Comparison of ENCODE assay signal across 8 cellular contexts in genomic region chr3:170179444-170179843, GRCh38. TPM values are rescaled to one million over a fixed set of nuclear protein-coding genes. Genes with fewer than 3 reads are reported as not detected.
A peak's percentile ranks its signal among the peaks of the same experiment; 100 is the strongest.
DNase-seq lines count a peak whose midpoint lies in the region; ATAC-seq, FAIRE-seq and TF ChIP-seq lines count a peak whose summit lies in the region.

No MANE protein-coding gene starts in this region.

- no peak for TF ChIP-seq RAD21 in HCT116 (IDR thresholded peaks at IDR 0.05; ENCODE audit: low read depth)

- no peaks in the 10 kb centered on the region for H3K9me3 ChIP-seq in HCT116 (ENCODE audit: control insufficient read depth in 1 of 2, insufficient read depth in 1 of 2, low read depth in 1 of 2, low read length in 2 of 2)
- no peaks in the 10 kb centered on the region for H3K9me3 ChIP-seq in kidney (ENCODE audit: control insufficient read depth in 1 of 2, low read length in 2 of 2)

- H3K4me1 Mint-ChIP-seq in activated naive CD8-positive, alpha-beta T cell treated with anti-CD3 and anti-CD28 coated beads, Interleukin-2, amount 10 ng/mL, durations not matched to agents 7 days and 5 days: peaks cover 29% of the 10 kb centered on the region
- H3K4me1 Mint-ChIP-seq in mesothelial cell of epicardium: peaks cover 25% of the 10 kb centered on the region

- peak overlapping the region; percentile 95 for H3K4me3 Mint-ChIP-seq in activated naive CD8-positive, alpha-beta T cell treated with anti-CD3 and anti-CD28 coated beads, Interleukin-2, amount 10 ng/mL, durations not matched to agents 7 days and 5 days
- H3K4me3 Mint-ChIP-seq in mesothelial cell of epicardium: peak overlapping the region; percentile 100

- no peak for TF ChIP-seq POLR2A in HCT116 (IDR thresholded peaks at IDR 0.05; ENCODE audit: borderline replicate concordance, extremely low read depth, insufficient read depth, insufficient read length)

- no peak for FAIRE-seq in frontal cortex (lab: Jason Lieb, UNC)
- no peak for FAIRE-seq in kidney (lab: Jason Lieb, UNC)

- no peaks in the 10 kb centered on the region for H4K20me1 ChIP-seq in HCT116 (ENCODE audit: insufficient read depth)

- H3K9ac ChIP-seq in HCT116 (ENCODE audit: low read length) (0 out of 2 replicates have a peak overlapping the region, but pooled peaks have one; percentile 89), kidney (ENCODE audit: low read length in 2 of 2) (peak overlapping the region in 1 of 2 donors; percentile 96)

- H3K9me3 Mint-ChIP-seq in activated naive CD8-positive, alpha-beta T cell treated with anti-CD3 and anti-CD28 coated beads, Interleukin-2, amount 10 ng/mL, durations not matched to agents 7 days and 5 days: no peaks in the 10 kb centered on the region
- H3K9me3 Mint-ChIP-seq in mesothelial cell of epicardium: no peaks in the 10 kb centered on the region

- H3K4me2 ChIP-seq in HCT116 (ENCODE audit: low read length): peak overlapping the region; percentile 96; the same call in 1 of the 2 replicates

- H3K9me2 ChIP-seq in HCT116 (ENCODE audit: insufficient read depth): no peaks in the 10 kb centered on the region

- POLR2A ChIA-PET in HCT116 (lab: Charles Lee): no interaction called here
- POLR2A ChIA-PET in activated naive CD8-positive, alpha-beta T cell treated with anti-CD3 and anti-CD28 coated beads, Interleukin-2, amount 10 ng/mL, durations not matched to agents 7 days and 5 days (lab: Charles Lee): interaction anchor here (1.3 to 2.6 kb wide), 3 partner anchors 9 to 178 kb away, joined by 4 to 27 read pairs (median 8); partner anchors contain the start of genes PRKCI and SKIL

- peaks cover 17 to 30% of the 10 kb centered on the region in 2 experiments; a peak in 3 of 4 replicates for H3K36me3 ChIP-seq in HCT116 (ENCODE audit: control insufficient read depth in 1 of 2, insufficient read depth in 2 of 2, low read length in 2 of 2)
- peaks cover 7 to 27% of the 10 kb centered on the region in 2 donors for H3K36me3 ChIP-seq in kidney (ENCODE audit: control insufficient read depth in 1 of 2, insufficient read depth in 2 of 2, low read length in 2 of 2)

- DNase-seq in HCT116 (ENCODE audit: low read depth, low spot score): no peak
- DNase-seq in activated naive CD8-positive, alpha-beta T cell treated with anti-CD3 and anti-CD28 coated beads, Interleukin-2, amount 10 ng/mL, durations not matched to agents 7 days and 5 days: no peak
- no peak for DNase-seq in mesothelial cell of epicardium (ENCODE audit: low spot score in 2 of 2, unreplicated experiment in 2 of 2)
- DNase-seq in frontal cortex (ENCODE audit: low spot score in 2 of 2): no peak
- no peak for DNase-seq in kidney
- no peak for DNase-seq in stimulated activated CD4-positive, alpha-beta T cell treated with anti-CD3 and anti-CD28 coated beads, Interleukin-4, amount 100 ng/mL, for 24 hours
- DNase-seq in central memory CD4-positive, alpha-beta T cell: no peak

- peaks cover 21% of the 10 kb centered on the region for H3K36me3 Mint-ChIP-seq in activated naive CD8-positive, alpha-beta T cell treated with anti-CD3 and anti-CD28 coated beads, Interleukin-2, amount 10 ng/mL, durations not matched to agents 7 days and 5 days
- peaks cover 19% of the 10 kb centered on the region for H3K36me3 Mint-ChIP-seq in mesothelial cell of epicardium

- intact Hi-C loops in HCT116 (cut with micrococcal nuclease): no loop called here
- intact Hi-C loops in kidney (cut with DNase I): no loop called here

- RAD21 ChIA-PET in HCT116 (lab: Charles Lee; ENCODE audit: low non-redundant PET in 1 of 2, low total read pairs in 2 of 2, uncharacterized antibody in 2 of 2, unreplicated experiment in 2 of 2): no interaction called here

- peaks cover 54% of the 10 kb centered on the region for H3K79me2 ChIP-seq in HCT116 (ENCODE audit: insufficient read depth, low read length)

- no peaks in the 10 kb centered on the region for H3K27me3 ChIP-seq in HCT116 (ENCODE audit: insufficient read depth, low read length)

- BruUV-seq in HCT116 (replicated peaks; lab: Mats Ljungman, UMichigan): no TSS peak

- no peak overlapping the region for H2AFZ ChIP-seq in HCT116 (ENCODE audit: low read depth, low read length, poor library complexity, severe bottlenecking)

- H3K4me1 ChIP-seq in HCT116 (ENCODE audit: control insufficient read depth in 1 of 2, insufficient read depth in 2 of 2, low read length in 2 of 2) (peaks cover 8 to 19% of the 10 kb centered on the region in 2 experiments), kidney (ENCODE audit: control insufficient read depth in 1 of 2, insufficient read depth in 1 of 2, low read depth in 1 of 2, low read length in 2 of 2) (peaks cover 4 to 13% of the 10 kb centered on the region in 2 donors)

- peak overlapping the region in 1 of 2 experiments; percentile 88; a peak in 1 of 4 replicates for H3K4me3 ChIP-seq in HCT116 (replicated peaks in 1 of 2; ENCODE audit: low read depth in 1 of 2, low read length in 2 of 2)
- H3K4me3 ChIP-seq in kidney (ENCODE audit: low read length in 2 of 2): peak overlapping the region in 1 of 2 donors; percentile 47

- H3K27ac Mint-ChIP-seq in activated naive CD8-positive, alpha-beta T cell treated with anti-CD3 and anti-CD28 coated beads, Interleukin-2, amount 10 ng/mL, durations not matched to agents 7 days and 5 days: peak overlapping the region; percentile 99
- H3K27ac Mint-ChIP-seq in mesothelial cell of epicardium: peak overlapping the region; percentile 94

- no peak for ATAC-seq in HCT116
- no peak for ATAC-seq in activated naive CD8-positive, alpha-beta T cell treated with anti-CD3 and anti-CD28 coated beads, Interleukin-2, amount 10 ng/mL, durations not matched to agents 7 days and 5 days (ENCODE audit: low read depth)

- H3K27me3 Mint-ChIP-seq in activated naive CD8-positive, alpha-beta T cell treated with anti-CD3 and anti-CD28 coated beads, Interleukin-2, amount 10 ng/mL, durations not matched to agents 7 days and 5 days: no peaks in the 10 kb centered on the region
- no peaks in the 10 kb centered on the region for H3K27me3 Mint-ChIP-seq in mesothelial cell of epicardium (ENCODE audit: low read depth)

- CTCF ChIA-PET in HCT116 (lab: Charles Lee): no interaction called here

- TF ChIP-seq CTCF in 22Rv1 (IDR thresholded peaks at IDR 0.05): no peak
- no peak for TF ChIP-seq CTCF in HCT116 (IDR thresholded peaks at IDR 0.05 in 2 of 3, conservative IDR thresholded peaks at IDR 0.05 in 1 of 3; ENCODE audit: borderline replicate concordance in 1 of 3, insufficient read depth in 1 of 3, low read depth in 2 of 3, low read length in 2 of 3)
- TF ChIP-seq CTCF in mesothelial cell of epicardium (IDR thresholded peaks at IDR 0.05; ENCODE audit: unreplicated experiment): no peak
- TF ChIP-seq CTCF in kidney (IDR thresholded peaks at IDR 0.05; ENCODE audit: borderline replicate concordance, extremely low read depth, insufficient read depth): no peak

- H3K27ac ChIP-seq in 22Rv1 (peak overlapping the region; percentile 81; the same call in 1 of the 2 replicates), HCT116 (ENCODE audit: low read depth, low read length) (no peak overlapping the region), kidney (ENCODE audit: low read depth in 2 of 2, low read length in 2 of 2) (no peak overlapping the region)

TF ChIP-seq in HCT116, 20 proteins besides CTCF, POLR2A, EP300 and RAD21 (continues in another document):
- no peak for TF ChIP-seq SRF (IDR thresholded peaks at IDR 0.05; ENCODE audit: low read depth)
- TF ChIP-seq FOSL1 (IDR thresholded peaks at IDR 0.05; ENCODE audit: low read depth): no peak
- TF ChIP-seq JUND (IDR thresholded peaks at IDR 0.05): no peak
- no peak for TF ChIP-seq SIN3A (IDR thresholded peaks at IDR 0.05; ENCODE audit: low read depth)
- TF ChIP-seq EGR1 (IDR thresholded peaks at IDR 0.05; ENCODE audit: low read depth): no peak
- no peak for TF ChIP-seq POLR2AphosphoS5 (IDR thresholded peaks at IDR 0.05; ENCODE audit: low read depth, low read length)
- no peak for TF ChIP-seq MAX (IDR thresholded peaks at IDR 0.05)
- no peak for TF ChIP-seq ATF3 (IDR thresholded peaks at IDR 0.05)
- TF ChIP-seq SP1 (IDR thresholded peaks at IDR 0.05; ENCODE audit: low read depth): no peak
- no peak for TF ChIP-seq TCF7L2 (IDR thresholded peaks at IDR 0.05; ENCODE audit: borderline replicate concordance, extremely low read depth, insufficient read depth, insufficient read length)
- TF ChIP-seq ZNF274 (IDR thresholded peaks at IDR 0.05; ENCODE audit: low read depth, low read length): no peak
- TF ChIP-seq ZFX (IDR thresholded peaks at IDR 0.05): no peak

RNA-seq across cellular contexts. Expression of gene PHC3, which starts 2.1 kb away (rescaled TPM):
- total RNA-seq in HCT116 (2021; ENCODE audit: unreplicated experiment) (40.1 TPM), mesothelial cell of epicardium (56.1 to 59.6 TPM (median 58.1 TPM) in 3 replicates), frontal cortex (35.1 TPM), kidney (85.6 TPM)
- 20.3 and 24.3 TPM in 2 replicates for polyA plus RNA-seq in HCT116 (2012)
- total RNA-seq in activated naive CD8-positive, alpha-beta T cell treated with anti-CD3 and anti-CD28 coated beads, Interleukin-2, amount 10 ng/mL, durations not matched to agents 7 days and 5 days: 100 to 1,000 TPM in 1 of 2 experiments, 10 to 100 TPM in 1; 94.9 to 105 TPM
- polyA plus RNA-seq in kidney (ENCODE audit: insufficient read depth, low read depth, low replicate concordance): 3.6 TPM

RNA-seq across cellular contexts. Expression of gene PRKCI, which starts 42.8 kb away (rescaled TPM):
- 25.2 TPM for total RNA-seq in HCT116 (2021; ENCODE audit: unreplicated experiment)
- polyA plus RNA-seq in HCT116 (2012): 6.0 and 10.5 TPM in 2 replicates
- 10 to 100 TPM; 23.7 to 24.2 TPM for total RNA-seq in activated naive CD8-positive, alpha-beta T cell treated with anti-CD3 and anti-CD28 coated beads, Interleukin-2, amount 10 ng/mL, durations not matched to agents 7 days and 5 days
- total RNA-seq in mesothelial cell of epicardium: 51.7 to 64.8 TPM (median 64.0 TPM) in 3 replicates
- 95.8 TPM for total RNA-seq in frontal cortex
- total RNA-seq in kidney: 41.5 TPM
- 12.6 TPM for polyA plus RNA-seq in kidney (ENCODE audit: insufficient read depth, low read depth, low replicate concordance)
